In genomic region chr10:75589895-75590654, GRCh38 we compare ENCODE assay signal across 40 cellular contexts.
"Had no signal": no experiment of that assay in that cellular context is flagged by ENCODE, and none has a peak within 500 bp of the region (broad histone marks: within the 10 kb centered on the region; RNA-seq: fewer than 3 reads in every experiment).

No MANE protein-coding gene starts in this region.

- H3K36me3 Mint-ChIP-seq: activated naive CD4-positive, alpha-beta T cell treated with anti-CD3 and anti-CD28 coated beads, Interleukin-2, amount 10 ng/mL, durations not matched to agents 7 days and 5 days; activated naive CD4-positive, alpha-beta T cell treated with anti-CD3 and anti-CD28 coated beads, Interleukin-2, amount 50 U/mL, for 24 hours; activated naive CD4-positive, alpha-beta T cell treated with anti-CD3 and anti-CD28 coated beads, Interleukin-2, amount 50 U/mL, for 72 hours; activated naive CD8-positive, alpha-beta T cell; activated naive CD8-positive, alpha-beta T cell treated with anti-CD3 and anti-CD28 coated beads for 36 hours; activated naive CD8-positive, alpha-beta T cell treated with anti-CD3 and anti-CD28 coated beads, Interleukin-2, amount 10 ng/mL, durations not matched to agents 7 days and 5 days; brain had no signal

- H3K9me3 ChIP-seq: adrenal gland, ascending aorta, body of pancreas, breast epithelium had no signal

- H3K27ac Mint-ChIP-seq: activated naive CD4-positive, alpha-beta T cell treated with anti-CD3 and anti-CD28 coated beads for 36 hours; activated naive CD4-positive, alpha-beta T cell treated with anti-CD3 and anti-CD28 coated beads, Interleukin-2, amount 10 ng/mL, durations not matched to agents 7 days and 5 days; activated naive CD4-positive, alpha-beta T cell treated with anti-CD3 and anti-CD28 coated beads, Interleukin-2, amount 50 U/mL, for 24 hours; activated naive CD4-positive, alpha-beta T cell treated with anti-CD3 and anti-CD28 coated beads, Interleukin-2, amount 50 U/mL, for 72 hours; activated naive CD8-positive, alpha-beta T cell; activated naive CD8-positive, alpha-beta T cell treated with anti-CD3 and anti-CD28 coated beads for 36 hours; activated naive CD8-positive, alpha-beta T cell treated with anti-CD3 and anti-CD28 coated beads, Interleukin-2, amount 10 ng/mL, durations not matched to agents 7 days and 5 days; activated naive CD8-positive, alpha-beta T cell treated with anti-CD3 and anti-CD28 coated beads, Interleukin-2, amount 50 U/mL, for 24 hours; activated T-cell treated with anti-CD3 and anti-CD28 coated beads, Interleukin-2, amount 50 U/mL, for 24 hours; activated T-cell treated with anti-CD3 and anti-CD28 coated beads, Interleukin-2, amount 50 U/mL, for 72 hours; activated T-helper 1 cell treated with anti-CD3 and anti-CD28 coated beads, Interleukin-12 subunit alpha, Interleukin-12 subunit beta, Interleukin-2, Interleukin-4 antibody, amounts not matched to agents 30 ng/mL and 10 ng/mL and 1 ng/mL, durations not matched to agents 14 hours and 24 hours and 36 hours; activated T-helper 17 cell treated with anti-CD3 and anti-CD28 coated beads, Interleukin-2, amount 50 U/mL, for 72 hours; activated T-helper 2 cell treated with anti-CD3 and anti-CD28 coated beads, Interferon-gamma antibody, Interleukin-2, Interleukin-4, amounts not matched to agents 10 μg/mL and 5 μg/mL and 100 μg/mL, durations not matched to agents 14 hours and 24 hours and 36 hours had no signal

- H3K9me3 Mint-ChIP-seq: activated naive CD4-positive, alpha-beta T cell treated with anti-CD3 and anti-CD28 coated beads for 36 hours; activated naive CD4-positive, alpha-beta T cell treated with anti-CD3 and anti-CD28 coated beads, Interleukin-2, amount 10 ng/mL, durations not matched to agents 7 days and 5 days; activated naive CD4-positive, alpha-beta T cell treated with anti-CD3 and anti-CD28 coated beads, Interleukin-2, amount 50 U/mL, for 24 hours; activated naive CD8-positive, alpha-beta T cell treated with anti-CD3 and anti-CD28 coated beads for 36 hours; activated naive CD8-positive, alpha-beta T cell treated with anti-CD3 and anti-CD28 coated beads, Interleukin-2, amount 50 U/mL, for 24 hours; activated T-cell treated with anti-CD3 and anti-CD28 coated beads, Interleukin-2, amount 50 U/mL, for 24 hours; activated T-cell treated with anti-CD3 and anti-CD28 coated beads, Interleukin-2, amount 50 U/mL, for 72 hours; activated T-helper 1 cell treated with anti-CD3 and anti-CD28 coated beads, Interleukin-12 subunit alpha, Interleukin-12 subunit beta, Interleukin-2, Interleukin-4 antibody, amounts not matched to agents 30 ng/mL and 10 ng/mL and 1 ng/mL, durations not matched to agents 14 hours and 24 hours and 36 hours; activated T-helper 17 cell treated with anti-CD3 and anti-CD28 coated beads, Interleukin-2, amount 50 U/mL, for 72 hours; activated T-helper 2 cell treated with anti-CD3 and anti-CD28 coated beads, Interferon-gamma antibody, Interleukin-2, Interleukin-4, amounts not matched to agents 10 μg/mL and 5 μg/mL and 100 μg/mL, durations not matched to agents 14 hours and 24 hours and 36 hours; central memory CD8-positive, alpha-beta T cell had no signal

- H3K4me1 Mint-ChIP-seq: activated naive CD4-positive, alpha-beta T cell treated with anti-CD3 and anti-CD28 coated beads, Interleukin-2, amount 10 ng/mL, durations not matched to agents 7 days and 5 days; activated naive CD4-positive, alpha-beta T cell treated with anti-CD3 and anti-CD28 coated beads, Interleukin-2, amount 50 U/mL, for 24 hours; activated naive CD8-positive, alpha-beta T cell treated with anti-CD3 and anti-CD28 coated beads for 36 hours; activated naive CD8-positive, alpha-beta T cell treated with anti-CD3 and anti-CD28 coated beads, Interleukin-2, amount 10 ng/mL, durations not matched to agents 7 days and 5 days; activated naive CD8-positive, alpha-beta T cell treated with anti-CD3 and anti-CD28 coated beads, Interleukin-2, amount 50 U/mL, for 24 hours; activated T-helper 17 cell treated with anti-CD3 and anti-CD28 coated beads, Interleukin-2, amount 50 U/mL, for 72 hours; central memory CD8-positive, alpha-beta T cell had no signal

- H3K4me3 ChIP-seq: adrenal gland, ascending aorta, body of pancreas, breast epithelium, cardiac muscle cell had no signal

- H3K4me1 ChIP-seq: adrenal gland, breast epithelium had no signal

- DNase-seq: activated effector memory CD4-positive, alpha-beta T cell treated with anti-CD3 and anti-CD28 coated beads, Interleukin-2, amount 50 U/mL, for 16 hours; activated effector memory CD4-positive, alpha-beta T cell treated with Interleukin-2 at 50 U/mL for 16 hours; activated gamma-delta T cell; activated gamma-delta T cell treated with Interleukin-2 at 50 U/mL for 16 hours; activated naive CD4-positive, alpha-beta T cell; activated naive CD4-positive, alpha-beta T cell treated with anti-CD3 and anti-CD28 coated beads for 36 hours; activated naive CD4-positive, alpha-beta T cell treated with anti-CD3 and anti-CD28 coated beads, Interleukin-2, amount 10 ng/mL, durations not matched to agents 7 days and 5 days; activated naive CD4-positive, alpha-beta T cell treated with anti-CD3 and anti-CD28 coated beads, Interleukin-2, amount 50 U/mL, for 16 hours; activated naive CD4-positive, alpha-beta T cell treated with Interleukin-2 at 50 U/mL for 16 hours; activated naive CD8-positive, alpha-beta T cell treated with anti-CD3 and anti-CD28 coated beads for 36 hours; activated naive CD8-positive, alpha-beta T cell treated with anti-CD3 and anti-CD28 coated beads, Interleukin-2, amount 10 ng/mL, durations not matched to agents 7 days and 5 days; activated naive CD8-positive, alpha-beta T cell treated with anti-CD3 and anti-CD28 coated beads, Interleukin-2, amount 50 U/mL, for 24 hours; activated T-cell treated with anti-CD3 and anti-CD28 coated beads, Interleukin-2, amount 50 U/mL, for 1 hour; activated T-cell treated with anti-CD3 and anti-CD28 coated beads, Interleukin-2, amount 50 U/mL, for 24 hours; activated T-cell treated with anti-CD3 and anti-CD28 coated beads, Interleukin-2, amount 50 U/mL, for 4 hours; activated T-cell treated with anti-CD3 and anti-CD28 coated beads, Interleukin-2, amount 50 U/mL, for 48 hours; activated T-cell treated with anti-CD3 and anti-CD28 coated beads, Interleukin-2, amount 50 U/mL, for 72 hours; adrenal gland; amniotic stem cell; amygdala; anterior cingulate cortex; aorta; body of pancreas; brain microvascular endothelial cell; caudate nucleus; central memory CD4-positive, alpha-beta T cell; cerebellar nuclear complex had no signal

- H3K4me3 Mint-ChIP-seq: activated naive CD4-positive, alpha-beta T cell treated with anti-CD3 and anti-CD28 coated beads for 36 hours; activated naive CD4-positive, alpha-beta T cell treated with anti-CD3 and anti-CD28 coated beads, Interleukin-2, amount 10 ng/mL, durations not matched to agents 7 days and 5 days; activated naive CD4-positive, alpha-beta T cell treated with anti-CD3 and anti-CD28 coated beads, Interleukin-2, amount 50 U/mL, for 24 hours; activated naive CD8-positive, alpha-beta T cell; activated naive CD8-positive, alpha-beta T cell treated with anti-CD3 and anti-CD28 coated beads for 36 hours; activated naive CD8-positive, alpha-beta T cell treated with anti-CD3 and anti-CD28 coated beads, Interleukin-2, amount 10 ng/mL, durations not matched to agents 7 days and 5 days; activated naive CD8-positive, alpha-beta T cell treated with anti-CD3 and anti-CD28 coated beads, Interleukin-2, amount 50 U/mL, for 24 hours; activated T-cell treated with anti-CD3 and anti-CD28 coated beads, Interleukin-2, amount 50 U/mL, for 24 hours; activated T-cell treated with anti-CD3 and anti-CD28 coated beads, Interleukin-2, amount 50 U/mL, for 4 hours; activated T-cell treated with anti-CD3 and anti-CD28 coated beads, Interleukin-2, amount 50 U/mL, for 72 hours; activated T-helper 1 cell treated with anti-CD3 and anti-CD28 coated beads, Interleukin-12 subunit alpha, Interleukin-12 subunit beta, Interleukin-2, Interleukin-4 antibody, amounts not matched to agents 30 ng/mL and 10 ng/mL and 1 ng/mL, durations not matched to agents 14 hours and 24 hours and 36 hours; activated T-helper 17 cell treated with anti-CD3 and anti-CD28 coated beads, Interleukin-2, amount 50 U/mL, for 72 hours; brain; central memory CD8-positive, alpha-beta T cell had no signal

- FAIRE-seq: astrocyte, bronchial epithelial cell had no signal

- H3K36me3 ChIP-seq: adrenal gland, ascending aorta, brain microvascular endothelial cell, breast epithelium, cardiac muscle cell had no signal

- ATAC-seq: activated naive CD4-positive, alpha-beta T cell treated with anti-CD3 and anti-CD28 coated beads, Interleukin-2, amount 50 U/mL, for 72 hours; activated naive CD8-positive, alpha-beta T cell treated with anti-CD3 and anti-CD28 coated beads, Interleukin-2, amount 50 U/mL, for 24 hours; activated T-cell treated with anti-CD3 and anti-CD28 coated beads, Interleukin-2, amount 50 U/mL, for 4 hours; activated T-cell treated with anti-CD3 and anti-CD28 coated beads, Interleukin-2, amount 50 U/mL, for 72 hours; activated T-helper 17 cell treated with anti-CD3 and anti-CD28 coated beads, Interleukin-2, amount 50 U/mL, for 72 hours; body of pancreas had no signal

- H3K27me3 ChIP-seq: adrenal gland, ascending aorta, body of pancreas, brain microvascular endothelial cell, breast epithelium, cardiac muscle cell had no signal

- H3K27ac ChIP-seq: adrenal gland, ascending aorta, body of pancreas, brain microvascular endothelial cell, breast epithelium, cardiac muscle cell had no signal
